ENCODE assay signal across 10 cellular contexts in genomic region chr16:46687486-46687885, GRCh38. TPM values are rescaled to one million over a fixed set of nuclear protein-coding genes. Genes with fewer than 3 reads are reported as not detected.
DNase-seq lines count a peak whose midpoint lies in the region; ATAC-seq, FAIRE-seq and TF ChIP-seq lines count a peak whose summit lies in the region.
"Had no signal": no experiment of that assay in that cellular context is flagged by ENCODE, and none has a peak within 500 bp of the region (broad histone marks: within the 10 kb centered on the region; RNA-seq: fewer than 3 reads in every experiment).

No MANE protein-coding gene starts in this region.

- H3K27me3 Mint-ChIP-seq in activated CD4-positive, alpha-beta memory T cell treated with anti-CD3 and anti-CD28 coated beads for 36 hours, result no peaks in the 10 kb centered on the region

- no peak for ATAC-seq in DND-41 (ENCODE audit: insufficient read depth, low read depth)

- no peaks in the 10 kb centered on the region for H3K9me2 ChIP-seq in MM.1S (replicated peaks; ENCODE audit: insufficient read depth, low read length)

- H3K4me1 ChIP-seq in DND-41 (ENCODE audit: insufficient read depth, low read length) (peaks cover 47% of the 10 kb centered on the region), MM.1S (ENCODE audit: low read length) (peaks cover 25% of the 10 kb centered on the region), rectal smooth muscle tissue (ENCODE audit: control insufficient read depth, insufficient read depth, low read length) (peaks cover 8% of the 10 kb centered on the region)

- TF ChIP-seq CTCF in DND-41 (IDR thresholded peaks at IDR 0.05; ENCODE audit: borderline replicate concordance, extremely low read depth, low read length, poor library complexity, severe bottlenecking), result no peak
- TF ChIP-seq CTCF in MM.1S (IDR thresholded peaks at IDR 0.05; ENCODE audit: low read length), result no peak
- TF ChIP-seq CTCF in epithelial cell of proximal tubule (conservative IDR thresholded peaks at IDR 0.05; ENCODE audit: low read depth, low read length), result no peak

- H3K4me3 Mint-ChIP-seq in activated CD4-positive, alpha-beta memory T cell treated with anti-CD3 and anti-CD28 coated beads for 36 hours, result no peak overlapping the region

- H3K27ac Mint-ChIP-seq in activated CD4-positive, alpha-beta memory T cell treated with anti-CD3 and anti-CD28 coated beads for 36 hours, result no peak overlapping the region

- no peaks in the 10 kb centered on the region for H3K9me3 Mint-ChIP-seq in activated CD4-positive, alpha-beta memory T cell treated with anti-CD3 and anti-CD28 coated beads for 36 hours

- peak overlapping the region; percentile 93 for H3K9ac ChIP-seq in DND-41 (ENCODE audit: low read depth, low read length)
- peak overlapping the region; percentile 81; the same call in 1 of the 2 replicates for H3K9ac ChIP-seq in MM.1S (ENCODE audit: low read length)
- H3K9ac ChIP-seq in rectal smooth muscle tissue (ENCODE audit: low read length), result no peak overlapping the region

- H3K36me3 ChIP-seq in DND-41 (ENCODE audit: insufficient read depth, low read length), result peaks cover 26% of the 10 kb centered on the region
- no peaks in the 10 kb centered on the region; the same call in 1 of the 2 replicates for H3K36me3 ChIP-seq in MM.1S (replicated peaks; ENCODE audit: insufficient read depth, low read length)
- no peaks in the 10 kb centered on the region for H3K36me3 ChIP-seq in rectal smooth muscle tissue (ENCODE audit: control insufficient read depth, insufficient read depth, low read length)

- CTCF ChIA-PET in activated CD4-positive, alpha-beta memory T cell treated with anti-CD3 and anti-CD28 coated beads for 36 hours (lab: Charles Lee), result interaction anchor here (1.3 kb wide), 1 partner anchor 221 kb away, joined by 3 read pairs; no protein-coding TSS in a partner anchor

- peak overlapping the region; percentile 68; the same call in 1 of the 2 replicates for H3K27ac ChIP-seq in DND-41 (ENCODE audit: low read length)
- no peak overlapping the region for H3K27ac ChIP-seq in MM.1S (ENCODE audit: low read length)
- no peak overlapping the region for H3K27ac ChIP-seq in rectal smooth muscle tissue (ENCODE audit: low read depth, low read length)

- H3F3A ChIP-seq in MM.1S (ENCODE audit: insufficient read depth, low read length), result peaks cover 21% of the 10 kb centered on the region

- H3K79me2 ChIP-seq in DND-41 (ENCODE audit: insufficient read depth, low read length) (peaks cover 94% of the 10 kb centered on the region), MM.1S (ENCODE audit: low read length) (peaks cover 92% of the 10 kb centered on the region)

- peaks cover 14% of the 10 kb centered on the region for H3K36me3 Mint-ChIP-seq in activated CD4-positive, alpha-beta memory T cell treated with anti-CD3 and anti-CD28 coated beads for 36 hours

- H3K4me2 ChIP-seq in DND-41 (ENCODE audit: insufficient read depth, low read length), result peak overlapping the region; percentile 89
- H3K4me2 ChIP-seq in MM.1S (ENCODE audit: low read depth, low read length), result peak overlapping the region; percentile 83

- H3K4me3 ChIP-seq in DND-41 (ENCODE audit: low read depth in 1 of 2, low read length in 2 of 2) (peak overlapping the region; percentile 60 to 98; a peak in 3 of 4 replicates), MM.1S (ENCODE audit: low read length) (peak overlapping the region; percentile 88), epithelial cell of proximal tubule (ENCODE audit: low read depth, low read length) (peak overlapping the region; percentile 91), rectal smooth muscle tissue (ENCODE audit: low read length) (peak overlapping the region; percentile 81)

- POLR2A ChIA-PET in activated CD4-positive, alpha-beta memory T cell treated with anti-CD3 and anti-CD28 coated beads for 36 hours (lab: Charles Lee), result no interaction called here

- H3K27me3 ChIP-seq in DND-41 (ENCODE audit: insufficient read depth, low read length, poor library complexity) (no peaks in the 10 kb centered on the region), MM.1S (replicated peaks; ENCODE audit: insufficient read depth, low read length) (no peaks in the 10 kb centered on the region), rectal smooth muscle tissue (ENCODE audit: control insufficient read depth, insufficient read depth, low read length) (no peaks in the 10 kb centered on the region)

- H2AFZ ChIP-seq in DND-41 (ENCODE audit: low read depth, low read length), result no peak overlapping the region
- H2AFZ ChIP-seq in MM.1S (ENCODE audit: low read length), result no peak overlapping the region

- DNase-seq in DND-41 (no peak), MM.1S (no peak), epithelial cell of proximal tubule (ENCODE audit: low read depth) (no peak), GM19239 (ENCODE audit: insufficient read length, low spot score) (no peak), UCSD-AML1 (lab: John Stamatoyannopoulos, UW; ENCODE audit: unreplicated experiment) (no peak)
- no peak for DNase-seq in stimulated activated CD4-positive, alpha-beta T cell treated with anti-CD3 and anti-CD28 coated beads, Interleukin-4, amount 100 ng/mL, for 4 hours
- DNase-seq in activated CD4-positive, alpha-beta memory T cell treated with anti-CD3 and anti-CD28 coated beads for 36 hours, result no peak
- DNase-seq: activated effector memory CD4-positive, alpha-beta T cell treated with Interleukin-2 at 50 U/mL for 16 hours; stimulated activated CD4-positive, alpha-beta T cell treated with anti-CD3 and anti-CD28 coated beads, Interleukin-4, amount 100 ng/mL, for 1 hour had no signal

- H3K4me1 Mint-ChIP-seq in activated CD4-positive, alpha-beta memory T cell treated with anti-CD3 and anti-CD28 coated beads for 36 hours (ENCODE audit: low read depth), result peaks cover 58% of the 10 kb centered on the region

- peaks cover 74% of the 10 kb centered on the region for H4K20me1 ChIP-seq in DND-41 (ENCODE audit: insufficient read depth, low read length)
- H4K20me1 ChIP-seq in MM.1S (ENCODE audit: insufficient read depth, low read length), result peaks cover 21% of the 10 kb centered on the region

- intact Hi-C loops in activated CD4-positive, alpha-beta memory T cell treated with anti-CD3 and anti-CD28 coated beads for 36 hours (cut with micrococcal nuclease), result loop anchor here (5.0 to 10.0 kb wide), 2 partner anchors 455 to 777 kb away; partner anchors contain the start of genes ITFG1, NETO2 and PHKB

- FAIRE-seq in GM19239 (lab: Jason Lieb, UNC), result no peak

- H3K9me3 ChIP-seq in DND-41 (ENCODE audit: insufficient read depth, low read length, severe bottlenecking) (no peaks in the 10 kb centered on the region), MM.1S (replicated peaks; ENCODE audit: insufficient read depth, low read length) (no peaks in the 10 kb centered on the region)

RNA-seq across cellular contexts. Expression of gene VPS35, which starts 1.5 kb away (rescaled TPM):
- total RNA-seq in epithelial cell of proximal tubule, result 112 and 131 TPM in 2 replicates
- 100 to 1,000 TPM; 112 to 114 TPM for total RNA-seq in activated CD4-positive, alpha-beta memory T cell treated with anti-CD3 and anti-CD28 coated beads for 36 hours

RNA-seq across cellular contexts. Expression of gene ORC6, which starts 2.0 kb away (rescaled TPM):
- total RNA-seq in epithelial cell of proximal tubule, result 34.1 and 47.6 TPM in 2 replicates
- total RNA-seq in activated CD4-positive, alpha-beta memory T cell treated with anti-CD3 and anti-CD28 coated beads for 36 hours, result 10 to 100 TPM; 48.6 to 51.7 TPM
